1 cellular context compared by ENCODE assay signal in the genomic region with DNA sequence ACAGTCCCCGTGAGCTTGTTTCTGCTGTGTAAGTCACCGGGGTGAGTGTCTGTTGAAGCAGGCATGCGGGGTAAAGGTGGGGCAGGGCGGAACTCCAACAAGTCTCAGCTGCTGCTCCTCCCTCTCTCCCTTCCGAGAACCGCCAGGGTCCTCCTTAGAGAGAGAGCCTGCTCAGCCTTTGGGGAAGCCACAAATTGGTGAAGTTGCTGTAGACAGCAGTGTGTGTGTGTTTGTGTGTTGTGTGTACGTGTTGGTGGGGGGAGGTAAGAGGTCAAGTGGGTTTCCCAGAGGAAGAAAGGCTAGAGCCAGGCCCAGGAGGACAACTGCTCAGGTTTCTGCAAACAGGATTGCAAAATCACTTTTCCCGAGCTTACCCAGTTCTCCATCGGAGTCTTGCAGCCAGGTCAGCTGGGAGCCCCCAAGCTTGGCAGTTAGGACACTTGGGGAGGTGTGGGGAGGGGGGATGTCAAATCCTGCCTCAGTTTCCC.
A peak's percentile ranks its signal among the peaks of the same experiment; 100 is the strongest.
TF ChIP-seq lines count a peak whose summit lies in the region.

No MANE protein-coding gene starts in this region.

TF ChIP-seq in HEK293, 187 proteins besides CTCF, POLR2A, EP300 and RAD21 (continued from another document):
- TF ChIP-seq, protein P1, sequence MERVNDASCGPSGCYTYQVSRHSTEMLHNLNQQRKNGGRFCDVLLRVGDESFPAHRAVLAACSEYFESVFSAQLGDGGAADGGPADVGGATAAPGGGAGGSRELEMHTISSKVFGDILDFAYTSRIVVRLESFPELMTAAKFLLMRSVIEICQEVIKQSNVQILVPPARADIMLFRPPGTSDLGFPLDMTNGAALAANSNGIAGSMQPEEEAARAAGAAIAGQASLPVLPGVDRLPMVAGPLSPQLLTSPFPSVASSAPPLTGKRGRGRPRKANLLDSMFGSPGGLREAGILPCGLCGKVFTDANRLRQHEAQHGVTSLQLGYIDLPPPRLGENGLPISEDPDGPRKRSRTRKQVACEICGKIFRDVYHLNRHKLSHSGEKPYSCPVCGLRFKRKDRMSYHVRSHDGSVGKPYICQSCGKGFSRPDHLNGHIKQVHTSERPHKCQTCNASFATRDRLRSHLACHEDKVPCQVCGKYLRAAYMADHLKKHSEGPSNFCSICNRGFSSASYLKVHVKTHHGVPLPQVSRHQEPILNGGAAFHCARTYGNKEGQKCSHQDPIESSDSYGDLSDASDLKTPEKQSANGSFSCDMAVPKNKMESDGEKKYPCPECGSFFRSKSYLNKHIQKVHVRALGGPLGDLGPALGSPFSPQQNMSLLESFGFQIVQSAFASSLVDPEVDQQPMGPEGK (tag by site-specific recombination; IDR thresholded peaks at IDR 0.05): peak; percentile 70
- TF ChIP-seq ZNF211 (tag by site-specific recombination; IDR thresholded peaks at IDR 0.05; ENCODE audit: low read depth): no peak
- TF ChIP-seq ZNF202 (tag by site-specific recombination; IDR thresholded peaks at IDR 0.05; ENCODE audit: borderline replicate concordance): no peak
- TF ChIP-seq SCRT1 (tag by site-specific recombination; IDR thresholded peaks at IDR 0.05; ENCODE audit: borderline replicate concordance): peak; percentile 69
- TF ChIP-seq ZNF394 (tag by site-specific recombination; IDR thresholded peaks at IDR 0.05; ENCODE audit: borderline replicate concordance): peak; percentile 27; the same call in 1 of the 2 replicates
- no peak for TF ChIP-seq ZNF561 (tag by site-specific recombination; IDR thresholded peaks at IDR 0.05; ENCODE audit: borderline replicate concordance)
- 0 out of 2 replicates have a peak, but pooled peaks have one; percentile 22 for TF ChIP-seq SP3 (tag by site-specific recombination; IDR thresholded peaks at IDR 0.05)
- no peak for TF ChIP-seq ZIC2 (tag by site-specific recombination; IDR thresholded peaks at IDR 0.05)
- TF ChIP-seq ZNF324 (tag by site-specific recombination; IDR thresholded peaks at IDR 0.05): no peak
- peak; percentile 83 for TF ChIP-seq ZBTB17 (tag by site-specific recombination; IDR thresholded peaks at IDR 0.05)
- 0 out of 2 replicates have a peak, but pooled peaks have one; percentile 23 for TF ChIP-seq PRDM1 (tag by site-specific recombination; IDR thresholded peaks at IDR 0.05)
- TF ChIP-seq, protein P2, sequence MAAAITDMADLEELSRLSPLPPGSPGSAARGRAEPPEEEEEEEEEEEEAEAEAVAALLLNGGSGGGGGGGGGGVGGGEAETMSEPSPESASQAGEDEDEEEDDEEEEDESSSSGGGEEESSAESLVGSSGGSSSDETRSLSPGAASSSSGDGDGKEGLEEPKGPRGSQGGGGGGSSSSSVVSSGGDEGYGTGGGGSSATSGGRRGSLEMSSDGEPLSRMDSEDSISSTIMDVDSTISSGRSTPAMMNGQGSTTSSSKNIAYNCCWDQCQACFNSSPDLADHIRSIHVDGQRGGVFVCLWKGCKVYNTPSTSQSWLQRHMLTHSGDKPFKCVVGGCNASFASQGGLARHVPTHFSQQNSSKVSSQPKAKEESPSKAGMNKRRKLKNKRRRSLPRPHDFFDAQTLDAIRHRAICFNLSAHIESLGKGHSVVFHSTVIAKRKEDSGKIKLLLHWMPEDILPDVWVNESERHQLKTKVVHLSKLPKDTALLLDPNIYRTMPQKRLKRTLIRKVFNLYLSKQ (tag by site-specific recombination; IDR thresholded peaks at IDR 0.05; ENCODE audit: borderline replicate concordance): no peak
- no peak for TF ChIP-seq ZNF423 (tag by site-specific recombination; IDR thresholded peaks at IDR 0.05)
- 0 out of 2 replicates have a peak, but pooled peaks have one; percentile 4 for TF ChIP-seq GLIS1 (tag by site-specific recombination; IDR thresholded peaks at IDR 0.05)
- peak; percentile 59; the same call in 1 of the 2 replicates for TF ChIP-seq ZNF341 (tag by site-specific recombination; IDR thresholded peaks at IDR 0.05; ENCODE audit: low read depth)
- no peak for TF ChIP-seq ZNF248 (tag by site-specific recombination; IDR thresholded peaks at IDR 0.05)
- TF ChIP-seq MZF1 (tag by site-specific recombination; IDR thresholded peaks at IDR 0.05; ENCODE audit: borderline replicate concordance): peak; percentile 55
- no peak for TF ChIP-seq ZNF114 (tag by site-specific recombination; IDR thresholded peaks at IDR 0.05)
- no peak for TF ChIP-seq ZNF785 (tag by site-specific recombination; IDR thresholded peaks at IDR 0.05)
- no peak for TF ChIP-seq ZNF184 (tag by site-specific recombination; IDR thresholded peaks at IDR 0.05)
- no peak for TF ChIP-seq ZNF560 (tag by site-specific recombination; IDR thresholded peaks at IDR 0.05; ENCODE audit: borderline replicate concordance)
- no peak for TF ChIP-seq ZFHX2 (tag by site-specific recombination; conservative IDR thresholded peaks at IDR 0.05)
- TF ChIP-seq, protein P3, sequence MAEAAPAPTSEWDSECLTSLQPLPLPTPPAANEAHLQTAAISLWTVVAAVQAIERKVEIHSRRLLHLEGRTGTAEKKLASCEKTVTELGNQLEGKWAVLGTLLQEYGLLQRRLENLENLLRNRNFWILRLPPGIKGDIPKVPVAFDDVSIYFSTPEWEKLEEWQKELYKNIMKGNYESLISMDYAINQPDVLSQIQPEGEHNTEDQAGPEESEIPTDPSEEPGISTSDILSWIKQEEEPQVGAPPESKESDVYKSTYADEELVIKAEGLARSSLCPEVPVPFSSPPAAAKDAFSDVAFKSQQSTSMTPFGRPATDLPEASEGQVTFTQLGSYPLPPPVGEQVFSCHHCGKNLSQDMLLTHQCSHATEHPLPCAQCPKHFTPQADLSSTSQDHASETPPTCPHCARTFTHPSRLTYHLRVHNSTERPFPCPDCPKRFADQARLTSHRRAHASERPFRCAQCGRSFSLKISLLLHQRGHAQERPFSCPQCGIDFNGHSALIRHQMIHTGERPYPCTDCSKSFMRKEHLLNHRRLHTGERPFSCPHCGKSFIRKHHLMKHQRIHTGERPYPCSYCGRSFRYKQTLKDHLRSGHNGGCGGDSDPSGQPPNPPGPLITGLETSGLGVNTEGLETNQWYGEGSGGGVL (tag by site-specific recombination; IDR thresholded peaks at IDR 0.05): peak; percentile 80
